ENCODE assay signal across 10 cellular contexts in genomic region chr12:96196781-96197180, GRCh38. TPM values are rescaled to one million over a fixed set of nuclear protein-coding genes. Genes with fewer than 3 reads are reported as not detected.
DNase-seq lines count a peak whose midpoint lies in the region; ATAC-seq and TF ChIP-seq lines count a peak whose summit lies in the region.
"Had no signal": no experiment of that assay in that cellular context is flagged by ENCODE, and none has a peak within 500 bp of the region (broad histone marks: within the 10 kb centered on the region; RNA-seq: fewer than 3 reads in every experiment).

No MANE protein-coding gene starts in this region.

- TF ChIP-seq CTCF in CD8-positive, alpha-beta T cell (IDR thresholded peaks at IDR 0.05) = no peak
- TF ChIP-seq CTCF in MM.1S (IDR thresholded peaks at IDR 0.05; ENCODE audit: low read length) (no peak), chondrocyte (IDR thresholded peaks at IDR 0.05) (no peak), nephron (IDR thresholded peaks at IDR 0.05; ENCODE audit: unreplicated experiment in 3 of 3) (no peak)

- no peaks in the 10 kb centered on the region for H3K9me3 Mint-ChIP-seq in CD8-positive, alpha-beta T cell
- H3K9me3 Mint-ChIP-seq in chondrocyte (ENCODE audit: low read depth) (no peaks in the 10 kb centered on the region), nephron (no peaks in the 10 kb centered on the region)

- H3K4me3 Mint-ChIP-seq in CD8-positive, alpha-beta T cell = no peak overlapping the region
- H3K4me3 Mint-ChIP-seq in chondrocyte (ENCODE audit: unreplicated experiment) (peak overlapping the region; percentile 92), nephron (peak overlapping the region; percentile 93 to 96 (median 93))

- POLR2A ChIA-PET in CD8-positive, alpha-beta T cell (lab: Charles Lee) = interaction anchor here (1.9 kb wide), 1 partner anchor 15 kb away, joined by 7 read pairs; no protein-coding TSS in a partner anchor

- no peaks in the 10 kb centered on the region for H3K27me3 ChIP-seq in CD8-positive, alpha-beta T cell (ENCODE audit: insufficient read depth, low read length)
- no peaks in the 10 kb centered on the region for H3K27me3 ChIP-seq in MM.1S (replicated peaks; ENCODE audit: insufficient read depth, low read length)

- peak overlapping the region; percentile 66 for H3K27ac Mint-ChIP-seq in CD8-positive, alpha-beta T cell
- H3K27ac Mint-ChIP-seq in chondrocyte (ENCODE audit: unreplicated experiment) = peak overlapping the region; percentile 95
- H3K27ac Mint-ChIP-seq in nephron = peak overlapping the region in 2 of 3 experiments; percentile 91 to 98

- no peak for DNase-seq in CD8-positive, alpha-beta T cell
- DNase-seq in MM.1S = no peak
- DNase-seq in chondrocyte (ENCODE audit: low spot score) = no peak
- no peak for DNase-seq in NCI-H510A treated with DMSO at 0.1 percent for 48 hours (lab: John Stamatoyannopoulos, UW)
- DNase-seq in cerebellar nuclear complex (lab: John Stamatoyannopoulos, UW) = no peak
- DNase-seq in NAMALWA (ENCODE audit: low spot score) = no peak
- no peak for DNase-seq in superior temporal gyrus (ENCODE audit: extremely low spot score)
- DNase-seq: amygdala; NK-92 treated with Interleukin-12 subunit alpha and Interleukin-12 subunit beta, amount 100 ng/mL, for 24 hours had no signal

- peaks cover 43% of the 10 kb centered on the region for H3K4me1 ChIP-seq in CD8-positive, alpha-beta T cell (ENCODE audit: insufficient read depth, low read length)
- H3K4me1 ChIP-seq in MM.1S (ENCODE audit: low read length) = peaks cover 50% of the 10 kb centered on the region

- ATAC-seq in CD8-positive, alpha-beta T cell = no peak

- H3K4me1 Mint-ChIP-seq in CD8-positive, alpha-beta T cell (ENCODE audit: low read depth) = peaks cover 63% of the 10 kb centered on the region
- H3K4me1 Mint-ChIP-seq in chondrocyte (ENCODE audit: low read depth) (peaks cover 42% of the 10 kb centered on the region), nephron (peaks cover 17% of the 10 kb centered on the region)

- H4K20me1 ChIP-seq in MM.1S (ENCODE audit: insufficient read depth, low read length) = no peaks in the 10 kb centered on the region

- peaks cover 65% of the 10 kb centered on the region for H3K79me2 ChIP-seq in MM.1S (ENCODE audit: low read length)

- H3K9ac ChIP-seq in MM.1S (ENCODE audit: low read length) = peak overlapping the region; percentile 64; the same call in 1 of the 2 replicates

- no peaks in the 10 kb centered on the region for H3K9me2 ChIP-seq in MM.1S (replicated peaks; ENCODE audit: insufficient read depth, low read length)

- no peaks in the 10 kb centered on the region for H3K9me3 ChIP-seq in CD8-positive, alpha-beta T cell (ENCODE audit: low read length)
- no peaks in the 10 kb centered on the region for H3K9me3 ChIP-seq in MM.1S (replicated peaks; ENCODE audit: insufficient read depth, low read length)

- H2AFZ ChIP-seq in MM.1S (ENCODE audit: low read length) = no peak overlapping the region

- intact Hi-C loops in CD8-positive, alpha-beta T cell (cut with DNase I, micrococcal nuclease) = loop anchor here (5.0 to 10.0 kb wide), 5 partner anchors 134 to 708 kb away; partner anchors contain the start of genes AMDHD1 (in 2 of the 2), CCDC38 (in 2 of the 2), LTA4H (in 1 of the 2) and NEDD1 (in 1 of the 2)

- H3K36me3 Mint-ChIP-seq in CD8-positive, alpha-beta T cell = peaks cover 9% of the 10 kb centered on the region
- H3K36me3 Mint-ChIP-seq in chondrocyte (ENCODE audit: low read depth) = no peaks in the 10 kb centered on the region
- peaks cover under 1% of the 10 kb centered on the region for H3K36me3 Mint-ChIP-seq in nephron (ENCODE audit: low read depth)

- CTCF ChIA-PET in CD8-positive, alpha-beta T cell (lab: Charles Lee) = interaction anchor here (1.4 kb wide), 1 partner anchor 136 kb away, joined by 4 read pairs; no protein-coding TSS in a partner anchor

- H3K4me3 ChIP-seq in CD8-positive, alpha-beta T cell (ENCODE audit: low read depth, low read length) = no peak overlapping the region
- H3K4me3 ChIP-seq in MM.1S (ENCODE audit: low read length) = peak overlapping the region; percentile 66

- H3K4me2 ChIP-seq in MM.1S (ENCODE audit: low read depth, low read length) = peak overlapping the region; percentile 90

- H3K27me3 Mint-ChIP-seq in CD8-positive, alpha-beta T cell (ENCODE audit: low read depth) = no peaks in the 10 kb centered on the region
- H3K27me3 Mint-ChIP-seq in chondrocyte (ENCODE audit: low read depth) (no peaks in the 10 kb centered on the region), nephron (ENCODE audit: low read depth) (peaks cover 8% of the 10 kb centered on the region)

- H3F3A ChIP-seq in MM.1S (ENCODE audit: insufficient read depth, low read length) = peaks cover 47% of the 10 kb centered on the region

- no peak overlapping the region for H3K27ac ChIP-seq in CD8-positive, alpha-beta T cell (ENCODE audit: low read depth, low read length)
- peak overlapping the region; percentile 100; the same call in 1 of the 2 replicates for H3K27ac ChIP-seq in MM.1S (ENCODE audit: low read length)

- no peaks in the 10 kb centered on the region for H3K36me3 ChIP-seq in CD8-positive, alpha-beta T cell (ENCODE audit: insufficient read depth, low read length)
- no peaks in the 10 kb centered on the region for H3K36me3 ChIP-seq in MM.1S (replicated peaks; ENCODE audit: insufficient read depth, low read length)

RNA-seq across cellular contexts. Expression of gene ELK3, which starts 2.6 kb away (rescaled TPM):
- 10 to 100 TPM; 11.2 to 11.6 TPM for total RNA-seq in CD8-positive, alpha-beta T cell
- total RNA-seq in chondrocyte = 37.1 to 62.1 TPM (median 38.8 TPM) in 3 replicates
